8 cellular contexts compared by ENCODE assay signal in the genomic region with DNA sequence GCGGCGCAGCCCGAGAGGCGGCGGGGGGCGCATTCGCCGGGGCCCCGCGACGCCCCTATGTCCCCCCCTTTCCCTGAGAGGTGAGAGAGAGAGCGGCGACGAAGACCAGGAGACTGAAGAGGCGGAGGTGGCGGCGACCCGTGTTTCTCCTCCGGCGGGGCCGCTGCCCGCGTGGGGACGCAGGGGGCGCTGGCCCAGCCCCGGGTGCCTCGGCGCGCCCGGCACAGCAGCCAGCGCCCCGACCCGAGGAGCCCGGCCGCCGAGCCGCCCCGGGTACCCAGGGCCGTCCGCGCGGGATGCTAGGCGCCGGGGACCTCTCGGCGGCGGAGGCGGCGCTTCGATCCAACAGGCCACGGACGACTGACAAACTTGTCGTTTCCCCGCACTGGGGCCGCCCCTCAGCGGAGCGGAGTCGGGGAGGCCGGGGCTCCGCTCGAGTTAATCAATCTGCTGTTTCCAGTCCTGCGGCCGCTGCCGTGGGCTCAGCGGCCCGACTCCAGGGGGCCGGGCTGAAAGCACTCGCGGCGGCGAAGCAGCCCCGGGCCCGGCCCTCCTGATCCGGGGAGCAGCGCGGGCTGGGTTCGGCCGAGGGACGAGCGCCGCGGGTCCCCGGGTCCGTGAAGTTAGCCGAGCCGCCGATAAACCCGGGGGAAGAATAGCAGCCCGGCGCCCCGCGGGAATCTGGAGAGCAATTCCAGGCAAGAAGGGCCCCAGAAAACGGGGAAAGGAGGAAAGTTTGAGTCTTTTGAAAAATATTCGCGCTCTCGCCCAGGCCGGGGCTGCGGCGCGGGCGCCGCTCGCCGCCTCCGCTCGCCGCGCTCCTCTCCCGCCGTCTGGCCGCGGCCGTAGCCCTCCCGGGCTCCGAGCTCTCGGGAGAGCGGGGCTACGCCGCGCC. TPM values are rescaled to one million over a fixed set of nuclear protein-coding genes. Genes with fewer than 3 reads are reported as not detected.
DNase-seq lines count a peak whose midpoint lies in the region; ATAC-seq, FAIRE-seq and TF ChIP-seq lines count a peak whose summit lies in the region.

No MANE protein-coding gene starts in this region.

- H3K27me3 Mint-ChIP-seq in MCF 10A (ENCODE audit: insufficient read depth, unreplicated experiment) = peaks cover 45% of the 10 kb centered on the region

- peak overlapping the region; percentile 67 for H3K4me3 ChIP-seq in AG04449 (ENCODE audit: low read depth, low read length)
- peak overlapping the region; percentile 56 to 76 (median 65); a peak in 5 of 6 replicates for H3K4me3 ChIP-seq in HepG2 (replicated peaks in 1 of 3; ENCODE audit: insufficient read depth in 1 of 3, low read depth in 2 of 3, low read length in 3 of 3)

- H3K27ac ChIP-seq in HepG2 (ENCODE audit: extremely low read length, insufficient read depth, low read length) = no peak overlapping the region

- TF ChIP-seq POLR2A in HepG2 (IDR thresholded peaks at IDR 0.05; ENCODE audit: insufficient read depth in 1 of 2, low read depth in 2 of 2, low read length in 2 of 2) (no peak), GM18505 (IDR thresholded peaks at IDR 0.05; ENCODE audit: borderline replicate concordance, extremely low read depth, insufficient read depth, insufficient read length) (no peak)

- no peak for TF ChIP-seq RAD21 in HepG2 (CRISPR knock-in tag; IDR thresholded peaks at IDR 0.05)

- H3K4me2 ChIP-seq in HepG2 (ENCODE audit: low read depth, low read length) = peak overlapping the region; percentile 89

- DNase-seq in AG04449 (ENCODE audit: low read depth, low spot score) = no peak
- DNase-seq in T-helper 1 cell = peak in 4 of 5 donors; percentile 26 to 49 (median 34)
- DNase-seq in MCF 10A (ENCODE audit: unreplicated experiment) = no peak
- no peak for DNase-seq in HepG2 (ENCODE audit: low spot score)
- DNase-seq in stimulated activated effector memory CD8-positive, alpha-beta T cell treated with anti-CD3 and anti-CD28 coated beads, Interleukin-12 subunit alpha, Interleukin-12 subunit beta, amount 100 ng/mL, for 72 hours (ENCODE audit: low spot score in 2 of 2) = peak; percentile 30 to 75

- H3K36me3 ChIP-seq in HepG2 (replicated peaks in 1 of 2; ENCODE audit: control insufficient read depth in 1 of 2, insufficient read depth in 2 of 2, low read length in 2 of 2) = no peaks in the 10 kb centered on the region

- POLR2A ChIA-PET in AG04449 (lab: Yijun Ruan, JAX) (interaction anchor here (0.7 kb wide), 1 partner anchor 203 kb away, joined by 3 read pairs; no protein-coding TSS in a partner anchor), MCF 10A (lab: Yijun Ruan, JAX) (interaction anchor here (1.0 kb wide), 1 partner anchor 289 kb away, joined by 3 read pairs; no protein-coding TSS in a partner anchor), HepG2 (lab: Yijun Ruan, JAX) (no interaction called here)

- CTCF ChIA-PET in AG04449 (lab: Yijun Ruan, JAX) = interaction anchor here (0.8 to 1.2 kb wide), 4 partner anchors 241 to 874 kb away, joined by 3 read pairs; no protein-coding TSS in a partner anchor
- CTCF ChIA-PET in MCF 10A (lab: Yijun Ruan, JAX) = interaction anchor here (0.9 kb wide), 1 partner anchor 331 kb away, joined by 3 read pairs; no protein-coding TSS in a partner anchor
- CTCF ChIA-PET in HepG2 (lab: Yijun Ruan, JAX; ENCODE audit: low intra/inter-chr PET ratio, low total read pairs) = no interaction called here

- no peak overlapping the region for H3K9ac ChIP-seq in HepG2 (ENCODE audit: insufficient read depth, low read depth, low read length)

- H3K4me3 Mint-ChIP-seq in MCF 10A (ENCODE audit: unreplicated experiment) = peak overlapping the region; percentile 100
- H3K4me3 Mint-ChIP-seq in stimulated activated effector memory CD8-positive, alpha-beta T cell treated with anti-CD3 and anti-CD28 coated beads, Interleukin-12 subunit alpha, Interleukin-12 subunit beta, amount 100 ng/mL, for 72 hours = peak overlapping the region; percentile 96

- H3K27me3 ChIP-seq in HepG2 (ENCODE audit: control insufficient read depth in 1 of 2, insufficient read depth in 2 of 2, low read length in 2 of 2) = peaks cover 35 to 89% of the 10 kb centered on the region in 2 experiments

- H3K36me3 Mint-ChIP-seq in MCF 10A (ENCODE audit: insufficient read depth, unreplicated experiment) = no peaks in the 10 kb centered on the region
- peaks cover 16% of the 10 kb centered on the region for H3K36me3 Mint-ChIP-seq in stimulated activated effector memory CD8-positive, alpha-beta T cell treated with anti-CD3 and anti-CD28 coated beads, Interleukin-12 subunit alpha, Interleukin-12 subunit beta, amount 100 ng/mL, for 72 hours

- BruUV-seq in MCF 10A (replicated peaks; lab: Mats Ljungman, UMichigan) (no TSS peak), HepG2 (replicated peaks; lab: Mats Ljungman, UMichigan) (no TSS peak)

- peaks cover 37% of the 10 kb centered on the region for H3K4me1 ChIP-seq in HepG2 (ENCODE audit: insufficient read depth, low read length)

- intact Hi-C loops in MCF 10A (cut with micrococcal nuclease) = loop anchor here (1.0 kb wide), 1 partner anchor 315 kb away; no protein-coding TSS in a partner anchor
- intact Hi-C loops in HepG2 (cut with micrococcal nuclease; ENCODE audit: unreplicated experiment) = loop anchor here (10.0 kb wide), 1 partner anchor 318 kb away; no protein-coding TSS in a partner anchor

- no peak overlapping the region for H3K27ac Mint-ChIP-seq in MCF 10A (ENCODE audit: low read depth, unreplicated experiment)
- H3K27ac Mint-ChIP-seq in stimulated activated effector memory CD8-positive, alpha-beta T cell treated with anti-CD3 and anti-CD28 coated beads, Interleukin-12 subunit alpha, Interleukin-12 subunit beta, amount 100 ng/mL, for 72 hours = no peak overlapping the region

- no peaks in the 10 kb centered on the region for H3K9me3 Mint-ChIP-seq in MCF 10A (ENCODE audit: unreplicated experiment)
- no peaks in the 10 kb centered on the region for H3K9me3 Mint-ChIP-seq in stimulated activated effector memory CD8-positive, alpha-beta T cell treated with anti-CD3 and anti-CD28 coated beads, Interleukin-12 subunit alpha, Interleukin-12 subunit beta, amount 100 ng/mL, for 72 hours

- H3K9me3 ChIP-seq in HepG2 (ENCODE audit: low read length) = no peaks in the 10 kb centered on the region

- WGBS in HepG2 (ENCODE audit: low lambda C conversion rate) = 2% methylated on average over 92 of the region's 120 CpGs

- ATAC-seq in GM21528 (IDR thresholded peaks at IDR 0.05; ENCODE audit: low FRiP score, unreplicated experiment) (peak; percentile 21), HepG2 (peak; percentile 29), GM18505 (IDR thresholded peaks at IDR 0.05; ENCODE audit: unreplicated experiment) (no peak), GM19351 (IDR thresholded peaks at IDR 0.05; ENCODE audit: unreplicated experiment) (no peak)
- ATAC-seq in stimulated activated effector memory CD8-positive, alpha-beta T cell treated with anti-CD3 and anti-CD28 coated beads, Interleukin-12 subunit alpha, Interleukin-12 subunit beta, amount 100 ng/mL, for 72 hours = peak; percentile 52

- in situ Hi-C loops in HepG2 (cut with HindIII; ENCODE audit: extremely low pct_ligation_motif_present, low pct_unique_long_range_greater_than_20kb) = no loop called here

- H2AFZ ChIP-seq in HepG2 (ENCODE audit: low read length) = no peak overlapping the region

- FAIRE-seq in HepG2 (lab: Jason Lieb, UNC) = no peak

- no peak for TF ChIP-seq CTCF in AG04449 (IDR thresholded peaks at IDR 0.05; ENCODE audit: insufficient read depth, low read length, missing control alignments)
- no peak for TF ChIP-seq CTCF in MCF 10A (IDR thresholded peaks at IDR 0.05; ENCODE audit: unreplicated experiment)
- no peak; the same call in 1 of the 2 replicates for TF ChIP-seq CTCF in HepG2 (CRISPR knock-in tag; IDR thresholded peaks at IDR 0.05)

- H3K4me1 Mint-ChIP-seq in MCF 10A (ENCODE audit: insufficient read depth, unreplicated experiment) = peaks cover 6% of the 10 kb centered on the region
- peaks cover 40% of the 10 kb centered on the region for H3K4me1 Mint-ChIP-seq in stimulated activated effector memory CD8-positive, alpha-beta T cell treated with anti-CD3 and anti-CD28 coated beads, Interleukin-12 subunit alpha, Interleukin-12 subunit beta, amount 100 ng/mL, for 72 hours

- no peaks in the 10 kb centered on the region for H3K79me2 ChIP-seq in HepG2 (ENCODE audit: insufficient read depth, low read length)

- TF ChIP-seq EP300 in HepG2 (IDR thresholded peaks at IDR 0.05; ENCODE audit: low read depth in 2 of 2, low read length in 2 of 2) (no peak), HepG2 (CRISPR knock-in tag; IDR thresholded peaks at IDR 0.05; ENCODE audit: borderline replicate concordance) (no peak)

- H4K20me1 ChIP-seq in HepG2 (ENCODE audit: insufficient read depth, low read length) = peaks cover 9% of the 10 kb centered on the region; the same call in 1 of the 2 replicates

TF ChIP-seq in HepG2, 621 proteins besides CTCF, POLR2A, EP300 and RAD21 (continues in another document):
- peak; percentile 79; the same call in 1 of the 2 replicates for TF ChIP-seq MTF2 (CRISPR knock-in tag; IDR thresholded peaks at IDR 0.05; ENCODE audit: borderline replicate concordance)

RNA-seq across cellular contexts. Expression of a gene that starts 0.6 kb away (rescaled TPM):
- 0.05 TPM in 1 of 2 replicates, not detected in the other for total RNA-seq in MCF 10A (2022)
- total RNA-seq in HepG2 (2016; rRNA removed; fragmentation: Illumina TruSeq; extraction: Trizol) = not detected in 2 replicates
- total RNA-seq in HepG2 (2016; cell fraction: cytosol; rRNA removed; fragmentation: Illumina TruSeq; extraction: Trizol; ENCODE audit: low read depth) = not detected in 2 replicates
- total RNA-seq in HepG2 (2016; cell fraction: insoluble cytoplasmic fraction; rRNA removed; fragmentation: Illumina TruSeq; extraction: Trizol) = not detected in 2 replicates
- not detected in 2 replicates for total RNA-seq in HepG2 (2016; cell fraction: membrane; rRNA removed; fragmentation: Illumina TruSeq; extraction: Trizol)
- total RNA-seq in HepG2 (2016; cell fraction: nucleus; rRNA removed; fragmentation: Illumina TruSeq; extraction: Trizol) = not detected in 2 replicates
- polyA plus RNA-seq in HepG2 (2011; rRNA removed) = under 0.01 TPM in 1 of 2 replicates, not detected in the other
- polyA plus RNA-seq in HepG2 (2011; cell fraction: cytosol; rRNA removed) = 0.12 TPM in 1 of 2 replicates, not detected in the other
- polyA plus RNA-seq in HepG2 (2011; cell fraction: nucleus; rRNA removed) = 0.05 TPM in 1 of 2 replicates, not detected in the other
- polyA plus RNA-seq in HepG2 (2012) = not detected in 2 replicates
- not detected in 2 replicates for polyA plus RNA-seq in HepG2 (2016; cell fraction: cytosol; fragmentation: Illumina TruSeq; extraction: Trizol; ENCODE audit: low read depth)
- not detected in 2 replicates for polyA plus RNA-seq in HepG2 (2016; cell fraction: insoluble cytoplasmic fraction; fragmentation: Illumina TruSeq; extraction: Trizol; ENCODE audit: low read depth)
- not detected in 2 replicates for polyA plus RNA-seq in HepG2 (2016; cell fraction: membrane; fragmentation: Illumina TruSeq; extraction: Trizol; ENCODE audit: low read depth)
- not detected in 2 replicates for polyA plus RNA-seq in HepG2 (2016; cell fraction: nucleus; fragmentation: Illumina TruSeq; extraction: Trizol; ENCODE audit: insufficient read depth, low read depth)
- 0.44 TPM in 1 of 2 replicates, not detected in the other for polyA minus RNA-seq in HepG2 (2011; rRNA and poly(A)+ RNA removed; ENCODE audit: low replicate concordance)
- not detected in 2 replicates for polyA minus RNA-seq in HepG2 (2011; cell fraction: cytosol; rRNA and poly(A)+ RNA removed)
- polyA minus RNA-seq in HepG2 (2011; cell fraction: nucleus; rRNA and poly(A)+ RNA removed) = not detected in 2 replicates

Comparison
In these comparisons a context has a peak if more than half of its experiments do, and no peak if none do; other contexts are left out.
1. DNase-seq: peak in T-helper 1 cell (4 of 5) and stimulated activated effector memory CD8-positive, alpha-beta T cell treated with anti-CD3 and anti-CD28 coated beads, Interleukin-12 subunit alpha, Interleukin-12 subunit beta, amount 100 ng/mL, for 72 hours (2 of 2); none in AG04449 (single experiment), MCF 10A (single experiment) and HepG2 (single experiment).
2. ATAC-seq: peak in GM21528 (single experiment), HepG2 (single experiment) and stimulated activated effector memory CD8-positive, alpha-beta T cell treated with anti-CD3 and anti-CD28 coated beads, Interleukin-12 subunit alpha, Interleukin-12 subunit beta, amount 100 ng/mL, for 72 hours (single experiment); none in GM18505 (single experiment) and GM19351 (single experiment).